Comparison of ENCODE assay signal across 8 cellular contexts in genomic region chr1:115807723-115808122, GRCh38. TPM values are rescaled to one million over a fixed set of nuclear protein-coding genes. Genes with fewer than 3 reads are reported as not detected.
DNase-seq lines count a peak whose midpoint lies in the region; ATAC-seq, FAIRE-seq and TF ChIP-seq lines count a peak whose summit lies in the region.

No MANE protein-coding gene starts in this region.

- no peak overlapping the region for H3K27ac ChIP-seq in Panc1 (ENCODE audit: low read length)

- BruUV-seq in Panc1 (replicated peaks; lab: Mats Ljungman, UMichigan): no TSS peak

- H3K9me3 ChIP-seq in Panc1 (ENCODE audit: control insufficient read depth, insufficient read depth, low read depth, low read length): no peaks in the 10 kb centered on the region

- in situ Hi-C loops in Panc1 (cut with HindIII; ENCODE audit: low pct_unique_long_range_greater_than_20kb, low sequenced_read_pairs) (no loop called here), T47D (cut with HindIII; ENCODE audit: low pct_unique_long_range_greater_than_20kb, low sequenced_read_pairs) (no loop called here)

- H3K27me3 ChIP-seq in Panc1 (ENCODE audit: control insufficient read depth, insufficient read depth, low read length): no peaks in the 10 kb centered on the region

- POLR2A ChIA-PET in Panc1 (lab: Charles Lee): no interaction called here

- ATAC-seq in Panc1 (no peak), GM21723 (IDR thresholded peaks at IDR 0.05; ENCODE audit: unreplicated experiment) (no peak)

- FAIRE-seq in GM12892 (lab: Jason Lieb, UNC): peak; percentile 65

- intact Hi-C loops in Panc1 (cut with micrococcal nuclease; ENCODE audit: unreplicated experiment): loop anchor here (10.0 kb wide), 1 partner anchor 177 kb away; no protein-coding TSS in a partner anchor

- DNase-seq in AML-193 (lab: John Stamatoyannopoulos, UW) (peak; percentile 28 to 53), GM12892 (ENCODE audit: insufficient read length) (no peak), Panc1 (ENCODE audit: low read depth, low spot score) (peak; percentile 15), T47D (ENCODE audit: low read depth in 1 of 2, low spot score in 1 of 2) (peak; percentile 23 to 79), iris pigment epithelial cell (ENCODE audit: low read depth) (peak; percentile 75)
- DNase-seq in stimulated activated CD4-positive, alpha-beta T cell treated with anti-CD3 and anti-CD28 coated beads, Interleukin-4, amount 100 ng/mL, for 24 hours: peak; percentile 40

- no peak for TF ChIP-seq POLR2A in GM12892 (IDR thresholded peaks at IDR 0.05; ENCODE audit: low read depth, low read length)

- H3K4me3 ChIP-seq in Panc1 (ENCODE audit: low read depth in 2 of 2, low read length in 2 of 2): no peak overlapping the region

- no peaks in the 10 kb centered on the region for H3K4me1 ChIP-seq in Panc1 (ENCODE audit: control insufficient read depth, insufficient read depth, low read length)

- H3K36me3 ChIP-seq in Panc1 (ENCODE audit: control insufficient read depth, insufficient read depth, low read length): no peaks in the 10 kb centered on the region

- CTCF ChIA-PET in Panc1 (lab: Charles Lee): interaction anchor here (0.9 kb wide), 1 partner anchor 213 kb away, joined by 4 read pairs; no protein-coding TSS in a partner anchor

- TF ChIP-seq CTCF in LNCAP (IDR thresholded peaks at IDR 0.05) (peak; percentile 73), Panc1 (IDR thresholded peaks at IDR 0.05) (peak; percentile 63)

RNA-seq across cellular contexts. Expression of gene NHLH2, which starts 33.2 kb away (rescaled TPM):
- not detected for polyA plus RNA-seq in GM12892 (2012; ENCODE audit: missing spikeins)
- not detected for total RNA-seq in Panc1 (2021; ENCODE audit: unreplicated experiment)
- not detected for polyA plus RNA-seq in Panc1 (2012; ENCODE audit: insufficient read length)

RNA-seq across cellular contexts. Expression of gene CASQ2, which starts 39.2 kb away (rescaled TPM):
- polyA plus RNA-seq in GM12892 (2012; ENCODE audit: missing spikeins): not detected
- total RNA-seq in Panc1 (2021; ENCODE audit: unreplicated experiment): not detected
- polyA plus RNA-seq in Panc1 (2012; ENCODE audit: insufficient read length): not detected
